Comparison of ENCODE assay signal across 9 cellular contexts in genomic region chr1:156247460-156248322, GRCh38. TPM values are rescaled to one million over a fixed set of nuclear protein-coding genes. Genes with fewer than 3 reads are reported as not detected.
DNase-seq lines count a peak whose midpoint lies in the region; ATAC-seq and TF ChIP-seq lines count a peak whose summit lies in the region.
"Had no signal": no experiment of that assay in that cellular context is flagged by ENCODE, and none has a peak within 500 bp of the region (broad histone marks: within the 10 kb centered on the region; RNA-seq: fewer than 3 reads in every experiment).

PAQR6 (minus strand) TSS chr1:156248056; CDS start chr1:156246731, 1,325 bp downstream.

- no peak for TF ChIP-seq CTCF in left ventricle myocardium inferior (IDR thresholded peaks at IDR 0.05; ENCODE audit: borderline replicate concordance)

- H3K4me3 Mint-ChIP-seq in activated T-helper 17 cell treated with anti-CD3 and anti-CD28 coated beads, Interleukin-2, amount 50 U/mL, for 72 hours = no peak within 1 kb of the TSS
- H3K4me3 Mint-ChIP-seq: T-helper 1 cell treated with Interleukin-12 subunit alpha and Interleukin-12 subunit beta and Interleukin-4 antibody, amounts not matched to agents 30 μg/mL and 1 μg/mL, for 36 hours had no signal

- H3K36me3 ChIP-seq in left ventricle myocardium inferior = peaks cover 39% of the 10 kb centered on the region

- H3K9me3 ChIP-seq in left ventricle myocardium inferior (replicated peaks) = no peaks in the 10 kb centered on the region

- H3K4me1 ChIP-seq in left ventricle myocardium inferior = peaks cover 64% of the 10 kb centered on the region

- H3K27me3 ChIP-seq in left ventricle myocardium inferior (ENCODE audit: low read depth) = peaks cover 21% of the 10 kb centered on the region

- no peak within 1 kb of the TSS for H3K4me3 ChIP-seq in left ventricle myocardium inferior

- no peak within 1 kb of the TSS for H3K27ac Mint-ChIP-seq in activated T-helper 17 cell treated with anti-CD3 and anti-CD28 coated beads, Interleukin-2, amount 50 U/mL, for 72 hours
- H3K27ac Mint-ChIP-seq: T-helper 1 cell treated with Interleukin-12 subunit alpha and Interleukin-12 subunit beta and Interleukin-4 antibody, amounts not matched to agents 30 μg/mL and 1 μg/mL, for 36 hours had no signal

- in situ Hi-C loops in SK-MEL-5 (cut with HindIII; ENCODE audit: low pct_unique_long_range_greater_than_20kb, low sequenced_read_pairs) = no loop called here

- no peaks in the 10 kb centered on the region for H3K9me3 Mint-ChIP-seq in activated T-helper 17 cell treated with anti-CD3 and anti-CD28 coated beads, Interleukin-2, amount 50 U/mL, for 72 hours
- H3K9me3 Mint-ChIP-seq: T-helper 1 cell treated with Interleukin-12 subunit alpha and Interleukin-12 subunit beta and Interleukin-4 antibody, amounts not matched to agents 30 μg/mL and 1 μg/mL, for 36 hours had no signal

- no peaks in the 10 kb centered on the region for H3K27me3 Mint-ChIP-seq in activated T-helper 17 cell treated with anti-CD3 and anti-CD28 coated beads, Interleukin-2, amount 50 U/mL, for 72 hours

- peaks cover 17% of the 10 kb centered on the region for H3K4me1 Mint-ChIP-seq in activated T-helper 17 cell treated with anti-CD3 and anti-CD28 coated beads, Interleukin-2, amount 50 U/mL, for 72 hours

- H3K36me3 Mint-ChIP-seq in activated T-helper 17 cell treated with anti-CD3 and anti-CD28 coated beads, Interleukin-2, amount 50 U/mL, for 72 hours (ENCODE audit: low read depth) = peaks cover 25% of the 10 kb centered on the region

- DNase-seq in NCI-H345 treated with DMSO at 0.1 percent for 48 hours (lab: John Stamatoyannopoulos, UW; ENCODE audit: unreplicated experiment) = peak; percentile 36
- no peak for DNase-seq in NCI-H345 (lab: John Stamatoyannopoulos, UW)
- peak; percentile 11 for DNase-seq in SK-MEL-5 (ENCODE audit: low read depth, low spot score)
- peak; percentile 28 for DNase-seq in left ventricle myocardium inferior
- DNase-seq in putamen (ENCODE audit: low spot score) = peak; percentile 97
- no peak for DNase-seq in stimulated activated CD4-positive, alpha-beta T cell treated with anti-CD3 and anti-CD28 coated beads, Interleukin-1b, Interleukin-23, amount 100 ng/mL, for 48 hours
- DNase-seq in NCI-H2196 treated with DMSO at 0.1 percent for 48 hours (lab: John Stamatoyannopoulos, UW; ENCODE audit: unreplicated experiment) = no peak

- ATAC-seq in activated T-helper 17 cell treated with anti-CD3 and anti-CD28 coated beads, Interleukin-2, amount 50 U/mL, for 72 hours (replicated peaks) = no peak

- intact Hi-C loops in left ventricle myocardium inferior (cut with micrococcal nuclease) = no loop called here

- H3K27ac ChIP-seq in left ventricle myocardium inferior (replicated peaks) = peak within 1 kb of the TSS; percentile 16

RNA-seq across cellular contexts. Expression of gene PAQR6, which starts in this region (rescaled TPM):
- 0.13 and 0.32 TPM in 2 replicates for total RNA-seq in SK-MEL-5 (2014; rRNA removed; shearing (Covaris generic))
- 0.44 and 0.61 TPM in 2 replicates for polyA plus RNA-seq in SK-MEL-5 (2015; cell fraction: cytosol; rRNA removed)
- polyA plus RNA-seq in SK-MEL-5 (2015; cell fraction: nucleus; rRNA removed) = 26.7 and 31.6 TPM in 2 replicates
- total RNA-seq in left ventricle myocardium inferior = 0.47 TPM
- total RNA-seq in activated T-helper 17 cell treated with anti-CD3 and anti-CD28 coated beads, Interleukin-2, amount 50 U/mL, for 72 hours = 10 to 100 TPM in 1 of 2 donors, 1 to 10 TPM in 1; 8.0 to 10.9 TPM

Comparison
In these comparisons a context has a peak if more than half of its experiments do, and no peak if none do; other contexts are left out.
1. DNase-seq: peak in NCI-H345 treated with DMSO at 0.1 percent for 48 hours (single experiment), SK-MEL-5 (single experiment) and putamen (single experiment); none in NCI-H345 (single experiment), stimulated activated CD4-positive, alpha-beta T cell treated with anti-CD3 and anti-CD28 coated beads, Interleukin-1b, Interleukin-23, amount 100 ng/mL, for 48 hours (single experiment) and NCI-H2196 treated with DMSO at 0.1 percent for 48 hours (single experiment).
2. Peak in DNase-seq and H3K27ac ChIP-seq in left ventricle myocardium inferior; RNA of the gene not detected or under 1 TPM.